In the genomic region with DNA sequence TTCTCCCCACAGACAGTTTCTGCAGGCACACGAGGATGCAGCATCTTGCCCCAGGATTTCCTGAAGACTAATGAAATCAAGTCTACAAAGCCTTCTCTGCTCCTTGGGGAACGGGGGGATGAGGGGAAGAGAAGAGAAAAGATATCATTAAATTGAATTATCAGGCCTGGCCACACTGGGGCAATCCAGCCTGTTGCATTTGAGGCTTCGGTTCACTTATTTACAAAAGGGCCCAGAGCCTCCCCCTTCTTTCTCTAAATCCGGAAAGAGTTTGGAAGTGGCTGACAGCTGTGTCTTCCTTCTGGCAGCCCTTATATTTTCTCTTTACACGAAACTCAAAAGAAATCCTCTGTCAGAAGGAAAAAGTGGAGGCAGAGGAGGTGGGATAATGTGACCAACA, we compare ENCODE assay signal across 29 cellular contexts.
"Had no signal": no experiment of that assay in that cellular context is flagged by ENCODE, and none has a peak within 500 bp of the region (broad histone marks: within the 10 kb centered on the region; RNA-seq: fewer than 3 reads in every experiment).

No MANE protein-coding gene starts in this region.

- H3K36me3 Mint-ChIP-seq: activated CD8-positive, alpha-beta memory T cell treated with anti-CD3 and anti-CD28 coated beads, Interleukin-2, amount 10 ng/mL, durations not matched to agents 7 days and 5 days; activated naive CD4-positive, alpha-beta T cell treated with anti-CD3 and anti-CD28 coated beads, Interleukin-2, amount 50 U/mL, for 24 hours had no signal

- H3K9ac ChIP-seq: KMS-11 had no signal

- ATAC-seq: activated CD8-positive, alpha-beta memory T cell treated with anti-CD3 and anti-CD28 coated beads, Interleukin-2, amount 10 ng/mL, durations not matched to agents 7 days and 5 days; Panc1; SK-N-SH treated with all-trans-retinoic acid at 6 μM for 48 hours had no signal

- H3K27me3 Mint-ChIP-seq: activated B cell treated with CpG ODN at 0.5 μM for 24 hours; activated CD4-positive, alpha-beta T cell treated with anti-CD3 and anti-CD28 coated beads, Interleukin-2, amount 10 ng/mL, durations not matched to agents 24 days and 14 days; activated CD8-positive, alpha-beta memory T cell treated with anti-CD3 and anti-CD28 coated beads, Interleukin-2, amount 10 ng/mL, durations not matched to agents 7 days and 5 days; activated T-cell treated with anti-CD3 and anti-CD28 coated beads, Interleukin-2, amount 50 U/mL, for 24 hours had no signal

- H3K27ac Mint-ChIP-seq: activated B cell treated with CpG ODN at 0.5 μM for 24 hours; activated CD4-positive, alpha-beta T cell treated with anti-CD3 and anti-CD28 coated beads, Interleukin-2, amount 10 ng/mL, durations not matched to agents 24 days and 14 days; activated CD8-positive, alpha-beta memory T cell treated with anti-CD3 and anti-CD28 coated beads, Interleukin-2, amount 10 ng/mL, durations not matched to agents 7 days and 5 days; activated naive CD4-positive, alpha-beta T cell treated with anti-CD3 and anti-CD28 coated beads, Interleukin-2, amount 50 U/mL, for 24 hours; activated T-cell treated with anti-CD3 and anti-CD28 coated beads, Interleukin-2, amount 50 U/mL, for 24 hours; activated T-helper 1 cell treated with anti-CD3 and anti-CD28 coated beads, Interleukin-12 subunit alpha, Interleukin-12 subunit beta, Interleukin-2, Interleukin-4 antibody, amounts not matched to agents 30 ng/mL and 10 ng/mL and 1 ng/mL, durations not matched to agents 14 hours and 24 hours and 36 hours; T-helper 1 cell treated with Interleukin-12 subunit alpha and Interleukin-12 subunit beta and Interleukin-4 antibody, amounts not matched to agents 30 μg/mL and 1 μg/mL, for 36 hours had no signal

- H3K4me1 Mint-ChIP-seq: activated B cell treated with CpG ODN at 0.5 μM for 24 hours; activated CD4-positive, alpha-beta T cell treated with anti-CD3 and anti-CD28 coated beads, Interleukin-2, amount 10 ng/mL, durations not matched to agents 24 days and 14 days; activated CD8-positive, alpha-beta memory T cell treated with anti-CD3 and anti-CD28 coated beads, Interleukin-2, amount 10 ng/mL, durations not matched to agents 7 days and 5 days; activated naive CD4-positive, alpha-beta T cell treated with anti-CD3 and anti-CD28 coated beads, Interleukin-2, amount 50 U/mL, for 24 hours had no signal

- H3K9me3 Mint-ChIP-seq: activated B cell treated with CpG ODN at 0.5 μM for 24 hours; activated CD4-positive, alpha-beta T cell treated with anti-CD3 and anti-CD28 coated beads, Interleukin-2, amount 10 ng/mL, durations not matched to agents 24 days and 14 days; activated naive CD4-positive, alpha-beta T cell treated with anti-CD3 and anti-CD28 coated beads, Interleukin-2, amount 50 U/mL, for 24 hours; activated T-cell treated with anti-CD3 and anti-CD28 coated beads, Interleukin-2, amount 50 U/mL, for 24 hours; activated T-helper 1 cell treated with anti-CD3 and anti-CD28 coated beads, Interleukin-12 subunit alpha, Interleukin-12 subunit beta, Interleukin-2, Interleukin-4 antibody, amounts not matched to agents 30 ng/mL and 10 ng/mL and 1 ng/mL, durations not matched to agents 14 hours and 24 hours and 36 hours; T-helper 1 cell treated with Interleukin-12 subunit alpha and Interleukin-12 subunit beta and Interleukin-4 antibody, amounts not matched to agents 30 μg/mL and 1 μg/mL, for 36 hours had no signal

- DNase-seq: activated B cell treated with CpG ODN at 0.5 μM for 24 hours; activated CD4-positive, alpha-beta T cell treated with anti-CD3 and anti-CD28 coated beads for 1 hour; activated CD4-positive, alpha-beta T cell treated with anti-CD3 and anti-CD28 coated beads, Interleukin-2, amount 10 ng/mL, durations not matched to agents 24 days and 14 days; activated CD4-positive, alpha-beta T cell treated with anti-CD3 and anti-CD28 coated beads, Interleukin-2, amount 50 U/mL, for 48 hours; activated CD8-positive, alpha-beta memory T cell treated with anti-CD3 and anti-CD28 coated beads, Interleukin-2, amount 10 ng/mL, durations not matched to agents 7 days and 5 days; activated effector memory CD4-positive, alpha-beta T cell treated with Interleukin-2 at 50 U/mL for 16 hours; activated naive CD4-positive, alpha-beta T cell; activated T-cell treated with anti-CD3 and anti-CD28 coated beads, Interleukin-2, amount 50 U/mL, for 24 hours; aorta; caudate nucleus; NCI-H1092; NCI-H1417; NCI-H2029; NCI-H2107; NCI-H2171 treated with DMSO at 0.1 percent for 48 hours; NCI-H226; NCI-H69; NK-92 treated with Interleukin-12 subunit alpha and Interleukin-12 subunit beta, amount 100 ng/mL, for 24 hours; OCI-M1; Right ventricle myocardium superior; SJCRH30 had no signal

- H3K27ac ChIP-seq: breast epithelium, KMS-11, RWPE1, SJCRH30 had no signal

- H3K4me3 ChIP-seq: breast epithelium, SJCRH30 had no signal

- H3K4me3 Mint-ChIP-seq: activated B cell treated with CpG ODN at 0.5 μM for 24 hours; activated CD4-positive, alpha-beta T cell treated with anti-CD3 and anti-CD28 coated beads, Interleukin-2, amount 10 ng/mL, durations not matched to agents 24 days and 14 days; activated CD8-positive, alpha-beta memory T cell treated with anti-CD3 and anti-CD28 coated beads, Interleukin-2, amount 10 ng/mL, durations not matched to agents 7 days and 5 days; activated naive CD4-positive, alpha-beta T cell treated with anti-CD3 and anti-CD28 coated beads, Interleukin-2, amount 50 U/mL, for 24 hours; activated T-cell treated with anti-CD3 and anti-CD28 coated beads, Interleukin-2, amount 50 U/mL, for 24 hours; activated T-helper 1 cell treated with anti-CD3 and anti-CD28 coated beads, Interleukin-12 subunit alpha, Interleukin-12 subunit beta, Interleukin-2, Interleukin-4 antibody, amounts not matched to agents 30 ng/mL and 10 ng/mL and 1 ng/mL, durations not matched to agents 14 hours and 24 hours and 36 hours; T-helper 1 cell treated with Interleukin-12 subunit alpha and Interleukin-12 subunit beta and Interleukin-4 antibody, amounts not matched to agents 30 μg/mL and 1 μg/mL, for 36 hours had no signal

- H3K9me3 ChIP-seq: breast epithelium, SJCRH30 had no signal

- H3K27me3 ChIP-seq: breast epithelium, SJCRH30 had no signal

- H3K36me3 ChIP-seq: breast epithelium, SJCRH30 had no signal

- H3K4me1 ChIP-seq: breast epithelium, SJCRH30 had no signal

- H3K4me2 ChIP-seq: KMS-11 had no signal
